Comparison of ENCODE assay signal across 7 cellular contexts in genomic region chr10:85259908-85260307, GRCh38.
"Had no signal": no experiment of that assay in that cellular context is flagged by ENCODE, and none has a peak within 500 bp of the region (broad histone marks: within the 10 kb centered on the region; RNA-seq: fewer than 3 reads in every experiment).

No MANE protein-coding gene starts in this region.

- H3K4me3 ChIP-seq: K562 had no signal

- H3K4me3 Mint-ChIP-seq: IgD-negative memory B cell had no signal

- H3K27ac Mint-ChIP-seq: IgD-negative memory B cell had no signal

- H3K27me3 Mint-ChIP-seq: IgD-negative memory B cell had no signal

- H3K27ac ChIP-seq: HL-60 had no signal

- H3K4me1 Mint-ChIP-seq: IgD-negative memory B cell had no signal

- ATAC-seq: HepG2, K562 had no signal

- DNase-seq: IMR-90, KBM-7, KG1 had no signal
